In genomic region chr19:38049105-38049649, GRCh38 we compare ENCODE assay signal across 8 cellular contexts.
A peak's percentile ranks its signal among the peaks of the same experiment; 100 is the strongest.
DNase-seq lines count a peak whose midpoint lies in the region; ATAC-seq lines count a peak whose summit lies in the region.

No MANE protein-coding gene starts in this region.

- no peak overlapping the region for H3K27ac ChIP-seq in GM23248

- H3K79me2 ChIP-seq in GM23248 (ENCODE audit: insufficient read depth): peaks cover 50% of the 10 kb centered on the region

- H3K9ac ChIP-seq in GM23248: no peak overlapping the region

- no peaks in the 10 kb centered on the region for H3K4me1 ChIP-seq in GM23248 (ENCODE audit: insufficient read depth)

- H3K27me3 ChIP-seq in GM23248 (replicated peaks; ENCODE audit: insufficient read depth): no peaks in the 10 kb centered on the region

- no peaks in the 10 kb centered on the region for H3K9me2 ChIP-seq in GM23248 (ENCODE audit: insufficient read depth)

- H3K9me3 ChIP-seq in GM23248 (ENCODE audit: low read depth): no peaks in the 10 kb centered on the region

- H3K36me3 ChIP-seq in GM23248 (ENCODE audit: low read depth): no peaks in the 10 kb centered on the region

- WGBS in GM23248 (ENCODE audit: low coverage in 1 of 2, low lambda C conversion rate in 2 of 2, missing lambda C conversion rate in 2 of 2), 2 experiments: 79 to 82% methylated on average over 10 of the region's 10 CpGs

- H3K4me3 ChIP-seq in GM23248: no peak overlapping the region

- no peak overlapping the region for H3K4me2 ChIP-seq in GM23248 (ENCODE audit: unreplicated experiment)

- DNase-seq in SKM-1 treated with dmso at 0.1 percent for 144 hours (lab: John Stamatoyannopoulos, UW; ENCODE audit: unreplicated experiment): peak; percentile 81
- peak; percentile 62 for DNase-seq in amniotic epithelial cell (ENCODE audit: low read depth)
- peak in 2 of 3 experiments; percentile 27 to 38 for DNase-seq in stimulated activated CD4-positive, alpha-beta T cell treated with anti-CD3 and anti-CD28 coated beads, TNF-alpha, amount 100 ng/mL, for 4 hours (ENCODE audit: low read depth in 3 of 3)
- no peak for DNase-seq in GM23248
- DNase-seq in NCI-H526 (lab: John Stamatoyannopoulos, UW): no peak

- peak; percentile 50 for ATAC-seq in GM18907 (IDR thresholded peaks at IDR 0.05; ENCODE audit: unreplicated experiment)
- ATAC-seq in HG02981 (IDR thresholded peaks at IDR 0.05; ENCODE audit: unreplicated experiment): peak; percentile 46
- no peak for ATAC-seq in HG03469 (IDR thresholded peaks at IDR 0.05; ENCODE audit: unreplicated experiment)

- H2AFZ ChIP-seq in GM23248: no peak overlapping the region

- H3F3A ChIP-seq in GM23248 (ENCODE audit: insufficient read depth): no peaks in the 10 kb centered on the region

- in situ Hi-C loops in GM23248 (cut with MboI): no loop called here

- no peaks in the 10 kb centered on the region for H4K20me1 ChIP-seq in GM23248 (ENCODE audit: insufficient read depth)

Comparison
In these comparisons a context has a peak if more than half of its experiments do, and no peak if none do; other contexts are left out.
1. DNase-seq: peak in SKM-1 treated with dmso at 0.1 percent for 144 hours (single experiment), amniotic epithelial cell (single experiment) and stimulated activated CD4-positive, alpha-beta T cell treated with anti-CD3 and anti-CD28 coated beads, TNF-alpha, amount 100 ng/mL, for 4 hours (2 of 3); none in GM23248 (single experiment) and NCI-H526 (0 of 2).